Comparison of ENCODE assay signal across 8 cellular contexts in genomic region chr2:33475381-33476099, GRCh38. TPM values are rescaled to one million over a fixed set of nuclear protein-coding genes. Genes with fewer than 3 reads are reported as not detected.
DNase-seq lines count a peak whose midpoint lies in the region; ATAC-seq and TF ChIP-seq lines count a peak whose summit lies in the region.

No MANE protein-coding gene starts in this region.

- DNase-seq in COR-L47 (lab: John Stamatoyannopoulos, UW) (peak; percentile 53), HL-60 (ENCODE audit: low read depth in 1 of 2, low spot score in 1 of 2) (peak; percentile 47 to 86), NOMO-1 treated with DMSO at 0.1 percent for 48 hours (lab: John Stamatoyannopoulos, UW; ENCODE audit: unreplicated experiment) (peak; percentile 85), erythroblast (lab: John Stamatoyannopoulos, UW) (peak; percentile 83 to 87), mucosa of gallbladder (ENCODE audit: low spot score) (peak; percentile 89)
- peak; percentile 79 for DNase-seq in activated CD8-positive, alpha-beta memory T cell treated with anti-CD3 and anti-CD28 coated beads, Interleukin-2, amount 50 U/mL, for 48 hours
- DNase-seq in stimulated activated CD8-positive, alpha-beta memory T cell treated with anti-CD3 and anti-CD28 coated beads, Interleukin-4, amount 100 ng/mL, for 48 hours = peak; percentile 81

- peak; percentile 98 for TF ChIP-seq CTCF in HL-60 (IDR thresholded peaks at IDR 0.05; ENCODE audit: insufficient read depth, low read length)

- H3K27ac ChIP-seq in HL-60 (replicated peaks) = peak overlapping the region; percentile 54

- no peak for TF ChIP-seq POLR2A in erythroblast (IDR thresholded peaks at IDR 0.05; ENCODE audit: low read length)

- peak overlapping the region; percentile 62 for H3K4me3 ChIP-seq in HL-60 (replicated peaks; ENCODE audit: insufficient read depth, low read length)

- ATAC-seq in GM19467 (IDR thresholded peaks at IDR 0.05; ENCODE audit: unreplicated experiment) = peak; percentile 43

- no peaks in the 10 kb centered on the region for H3K27me3 ChIP-seq in HL-60 (ENCODE audit: insufficient read depth, poor library complexity, severe bottlenecking)

RNA-seq across cellular contexts. Expression of gene RASGRP3, which starts 0.9 kb away (rescaled TPM):
- 7.4 TPM for total RNA-seq in mucosa of gallbladder

Comparison
In these comparisons a context has a peak if more than half of its experiments do, and no peak if none do; other contexts are left out.
1. Peak in every context shown above with its lines: DNase-seq, ATAC-seq, H3K4me3 ChIP-seq and H3K27ac ChIP-seq.